Comparison of ENCODE assay signal across 10 cellular contexts in genomic region chr12:104687823-104688573, GRCh38.
A peak's percentile ranks its signal among the peaks of the same experiment; 100 is the strongest.
DNase-seq lines count a peak whose midpoint lies in the region; ATAC-seq, FAIRE-seq and TF ChIP-seq lines count a peak whose summit lies in the region.
"Had no signal": no experiment of that assay in that cellular context is flagged by ENCODE, and none has a peak within 500 bp of the region (broad histone marks: within the 10 kb centered on the region; RNA-seq: fewer than 3 reads in every experiment).

No MANE protein-coding gene starts in this region.

- no peak overlapping the region for H2BK15ac ChIP-seq in mesenchymal stem cell (ENCODE audit: low read depth, poor library complexity, severe bottlenecking)

- intact Hi-C loops in activated CD4-positive, alpha-beta memory T cell treated with anti-CD3 and anti-CD28 coated beads for 36 hours (cut with micrococcal nuclease) = loop anchor here (1.0 to 5.0 kb wide), 3 partner anchors 7 to 471 kb away; partner anchors contain the start of gene TXNRD1
- intact Hi-C loops in right lobe of liver (cut with DNase I) = no loop called here

- no peak for TF ChIP-seq POLR2A in right lobe of liver (IDR thresholded peaks at IDR 0.05)

- DNase-seq in GM18507 (ENCODE audit: extremely low spot score, insufficient read length, low read depth) (no peak), right lobe of liver (no peak), NCI-H510A (lab: John Stamatoyannopoulos, UW) (no peak), mesenchymal stem cell (no peak), osteoblast (ENCODE audit: insufficient read length, low spot score, missing footprints) (no peak)
- peak; percentile 78 for DNase-seq in activated CD4-positive, alpha-beta memory T cell treated with anti-CD3 and anti-CD28 coated beads for 36 hours
- DNase-seq: NCI-H1436, sigmoid colon had no signal

- H3K14ac ChIP-seq in mesenchymal stem cell (ENCODE audit: low read length in 2 of 2) = no peak overlapping the region

- no peak overlapping the region for H2AK5ac ChIP-seq in mesenchymal stem cell (ENCODE audit: low read length, severe bottlenecking)

- H2AFZ ChIP-seq in mesenchymal stem cell (ENCODE audit: low read depth, low read length) (no peak overlapping the region), osteoblast (ENCODE audit: low read length) (no peak overlapping the region)

- H3K9me3 ChIP-seq in BLaER1 treated with 17β-estradiol and CSF1 and Interleukin-3, amounts not matched to agents 10 nM and 100 nM (replicated peaks in 1 of 11) = peaks cover 0 to 18% (median 12%) of the 10 kb centered on the region in 11 experiments; a peak in 18 of 22 replicates
- no peaks in the 10 kb centered on the region for H3K9me3 ChIP-seq in right lobe of liver
- H3K9me3 ChIP-seq in mesenchymal stem cell (ENCODE audit: control insufficient read depth, low read length) = no peaks in the 10 kb centered on the region
- H3K9me3 ChIP-seq in osteoblast (ENCODE audit: low read depth, low read length) = no peaks in the 10 kb centered on the region
- H3K9me3 ChIP-seq: sigmoid colon had no signal

- no peak overlapping the region for H2BK12ac ChIP-seq in mesenchymal stem cell (ENCODE audit: low read length in 2 of 2)

- H3K27me3 ChIP-seq in BLaER1 treated with 17β-estradiol and CSF1 and Interleukin-3, amounts not matched to agents 10 nM and 100 nM = no peaks in the 10 kb centered on the region
- H3K27me3 ChIP-seq in right lobe of liver = no peaks in the 10 kb centered on the region
- H3K27me3 ChIP-seq in mesenchymal stem cell (ENCODE audit: control insufficient read depth in 1 of 2, insufficient read depth in 1 of 2, low read length in 2 of 2) = no peaks in the 10 kb centered on the region
- H3K27me3 ChIP-seq in osteoblast (ENCODE audit: insufficient read depth, low read length) = no peaks in the 10 kb centered on the region
- H3K27me3 ChIP-seq: sigmoid colon had no signal

- H3K27me3 Mint-ChIP-seq in activated CD4-positive, alpha-beta memory T cell treated with anti-CD3 and anti-CD28 coated beads for 36 hours = no peaks in the 10 kb centered on the region

- no peak overlapping the region for H2BK120ac ChIP-seq in mesenchymal stem cell (ENCODE audit: low read depth, low read length)

- H3K4me1 ChIP-seq in BLaER1 treated with 17β-estradiol and CSF1 and Interleukin-3, amounts not matched to agents 10 nM and 100 nM = peaks cover 69 to 99% (median 96%) of the 10 kb centered on the region in 10 experiments
- H3K4me1 ChIP-seq in right lobe of liver (no peaks in the 10 kb centered on the region), mesenchymal stem cell (ENCODE audit: control insufficient read depth, insufficient read depth, low read depth, low read length) (peaks cover 1% of the 10 kb centered on the region), osteoblast (ENCODE audit: insufficient read depth, low read length) (peaks cover 4% of the 10 kb centered on the region)

- peak overlapping the region; percentile 92 for H3K27ac Mint-ChIP-seq in activated CD4-positive, alpha-beta memory T cell treated with anti-CD3 and anti-CD28 coated beads for 36 hours

- peak overlapping the region; percentile 48 to 96 (median 91); a peak in 21 of 22 replicates for H3K27ac ChIP-seq in BLaER1 treated with 17β-estradiol and CSF1 and Interleukin-3, amounts not matched to agents 10 nM and 100 nM
- no peak overlapping the region for H3K27ac ChIP-seq in right lobe of liver
- H3K27ac ChIP-seq in mesenchymal stem cell (ENCODE audit: low read length, poor library complexity, severe bottlenecking) = no peak overlapping the region
- H3K27ac ChIP-seq in osteoblast (ENCODE audit: low read depth, low read length) = no peak overlapping the region
- H3K27ac ChIP-seq: sigmoid colon had no signal

- peak; percentile 73 for FAIRE-seq in GM18507 (lab: Jason Lieb, UNC)

- peak overlapping the region in 1 of 2 experiments; percentile 54 for H3K18ac ChIP-seq in mesenchymal stem cell (ENCODE audit: low read depth in 1 of 2, low read length in 2 of 2)

- H4K91ac ChIP-seq in mesenchymal stem cell (ENCODE audit: low read length) = no peak overlapping the region

- peaks cover 2% of the 10 kb centered on the region for H3K9me3 Mint-ChIP-seq in activated CD4-positive, alpha-beta memory T cell treated with anti-CD3 and anti-CD28 coated beads for 36 hours

- peak overlapping the region in 1 of 2 experiments; percentile 35 for H3K4ac ChIP-seq in mesenchymal stem cell (ENCODE audit: low read depth in 1 of 2, low read length in 2 of 2)

- peak overlapping the region; percentile 71 to 95 (median 85) for H3K4me2 ChIP-seq in BLaER1 treated with 17β-estradiol and CSF1 and Interleukin-3, amounts not matched to agents 10 nM and 100 nM
- H3K4me2 ChIP-seq in mesenchymal stem cell (ENCODE audit: low read length, poor library complexity, severe bottlenecking) = no peak overlapping the region
- no peak overlapping the region for H3K4me2 ChIP-seq in osteoblast (ENCODE audit: insufficient read depth, low read length)

- CTCF ChIA-PET in activated CD4-positive, alpha-beta memory T cell treated with anti-CD3 and anti-CD28 coated beads for 36 hours (lab: Charles Lee) = interaction anchor here (0.9 to 2.7 kb wide), 5 partner anchors 7 to 306 kb away, joined by 3 to 7 read pairs (median 3); no protein-coding TSS in a partner anchor

- peaks cover 76% of the 10 kb centered on the region for H3K4me1 Mint-ChIP-seq in activated CD4-positive, alpha-beta memory T cell treated with anti-CD3 and anti-CD28 coated beads for 36 hours (ENCODE audit: low read depth)

- peak overlapping the region in 3 of 10 experiments; percentile 2 to 47 (median 39); a peak in 4 of 20 replicates for H3K4me3 ChIP-seq in BLaER1 treated with 17β-estradiol and CSF1 and Interleukin-3, amounts not matched to agents 10 nM and 100 nM
- H3K4me3 ChIP-seq in right lobe of liver (no peak overlapping the region), mesenchymal stem cell (ENCODE audit: insufficient read depth in 1 of 2, low read depth in 1 of 2, low read length in 2 of 2) (no peak overlapping the region), osteoblast (ENCODE audit: insufficient read depth, low read length) (no peak overlapping the region)
- H3K4me3 ChIP-seq: sigmoid colon had no signal

- 50% methylated on average over 8 of the region's 11 CpGs for WGBS in right lobe of liver (ENCODE audit: insufficient coverage, low coverage, low lambda C conversion rate, missing lambda C conversion rate)
- 98% methylated on average over 10 of the region's 11 CpGs for WGBS in mesenchymal stem cell

- H3K36me3 ChIP-seq in BLaER1 treated with 17β-estradiol and CSF1 and Interleukin-3, amounts not matched to agents 10 nM and 100 nM = peaks cover 0 to 46% (median 15%) of the 10 kb centered on the region in 11 experiments; a peak in 18 of 22 replicates
- no peaks in the 10 kb centered on the region for H3K36me3 ChIP-seq in right lobe of liver
- H3K36me3 ChIP-seq in mesenchymal stem cell (ENCODE audit: control insufficient read depth in 1 of 2, insufficient read depth in 2 of 2, low read depth in 1 of 2, low read length in 2 of 2) = peaks cover 0 to 1% of the 10 kb centered on the region in 2 experiments
- H3K36me3 ChIP-seq in osteoblast (ENCODE audit: insufficient read depth, low read length) = no peaks in the 10 kb centered on the region
- H3K36me3 ChIP-seq: sigmoid colon had no signal

- H3K23ac ChIP-seq in mesenchymal stem cell (ENCODE audit: low read length in 2 of 2) = no peak overlapping the region

- H3K36me3 Mint-ChIP-seq in activated CD4-positive, alpha-beta memory T cell treated with anti-CD3 and anti-CD28 coated beads for 36 hours = peaks cover 12% of the 10 kb centered on the region

- H3K4me3 Mint-ChIP-seq in activated CD4-positive, alpha-beta memory T cell treated with anti-CD3 and anti-CD28 coated beads for 36 hours = peak overlapping the region; percentile 35

- H4K8ac ChIP-seq in mesenchymal stem cell (ENCODE audit: low read length) = no peak overlapping the region

- POLR2A ChIA-PET in activated CD4-positive, alpha-beta memory T cell treated with anti-CD3 and anti-CD28 coated beads for 36 hours (lab: Charles Lee) = interaction anchor here (0.6 to 2.7 kb wide), 5 partner anchors 11 to 119 kb away, joined by 3 to 14 read pairs (median 3); no protein-coding TSS in a partner anchor

- TF ChIP-seq CTCF in right lobe of liver (IDR thresholded peaks at IDR 0.05) = no peak
- TF ChIP-seq CTCF in osteoblast (IDR thresholded peaks at IDR 0.05; ENCODE audit: extremely low read depth, low read depth, low read length) = no peak

- ATAC-seq in right lobe of liver = peak; percentile 18 to 54 (median 32)
- no peak for ATAC-seq in HG03571 (IDR thresholded peaks at IDR 0.05; ENCODE audit: unreplicated experiment)

- no peaks in the 10 kb centered on the region for H3K79me1 ChIP-seq in mesenchymal stem cell (replicated peaks; ENCODE audit: low read length, poor library complexity, severe bottlenecking)

- H3K9ac ChIP-seq in BLaER1 treated with 17β-estradiol and CSF1 and Interleukin-3, amounts not matched to agents 10 nM and 100 nM = peak overlapping the region; percentile 33 to 84 (median 78); a peak in 20 of 22 replicates
- H3K9ac ChIP-seq in mesenchymal stem cell (ENCODE audit: low read length) = no peak overlapping the region

- H3K79me2 ChIP-seq in osteoblast (ENCODE audit: insufficient read depth, low read length) = peaks cover 25% of the 10 kb centered on the region

- peaks cover 0 to 22% (median 0%) of the 10 kb centered on the region in 11 experiments; a peak in 5 of 22 replicates for H4K20me1 ChIP-seq in BLaER1 treated with 17β-estradiol and CSF1 and Interleukin-3, amounts not matched to agents 10 nM and 100 nM
- H4K20me1 ChIP-seq in osteoblast (ENCODE audit: insufficient read depth, low read length) = peaks cover 3% of the 10 kb centered on the region

- no peak overlapping the region for H2BK5ac ChIP-seq in mesenchymal stem cell (ENCODE audit: low read depth, low read length, poor library complexity, severe bottlenecking)

Comparison
In these comparisons a context has a peak if more than half of its experiments do, and no peak if none do; other contexts are left out.
1. H3K27ac ChIP-seq: peak in BLaER1 treated with 17β-estradiol and CSF1 and Interleukin-3, amounts not matched to agents 10 nM and 100 nM (11 of 11); none in right lobe of liver (0 of 3), mesenchymal stem cell (single experiment) and osteoblast (single experiment).
2. H3K4me2 ChIP-seq: peak in BLaER1 treated with 17β-estradiol and CSF1 and Interleukin-3, amounts not matched to agents 10 nM and 100 nM (11 of 11); none in mesenchymal stem cell (single experiment) and osteoblast (single experiment).